ENCODE assay signal across 9 cellular contexts in the genomic region with DNA sequence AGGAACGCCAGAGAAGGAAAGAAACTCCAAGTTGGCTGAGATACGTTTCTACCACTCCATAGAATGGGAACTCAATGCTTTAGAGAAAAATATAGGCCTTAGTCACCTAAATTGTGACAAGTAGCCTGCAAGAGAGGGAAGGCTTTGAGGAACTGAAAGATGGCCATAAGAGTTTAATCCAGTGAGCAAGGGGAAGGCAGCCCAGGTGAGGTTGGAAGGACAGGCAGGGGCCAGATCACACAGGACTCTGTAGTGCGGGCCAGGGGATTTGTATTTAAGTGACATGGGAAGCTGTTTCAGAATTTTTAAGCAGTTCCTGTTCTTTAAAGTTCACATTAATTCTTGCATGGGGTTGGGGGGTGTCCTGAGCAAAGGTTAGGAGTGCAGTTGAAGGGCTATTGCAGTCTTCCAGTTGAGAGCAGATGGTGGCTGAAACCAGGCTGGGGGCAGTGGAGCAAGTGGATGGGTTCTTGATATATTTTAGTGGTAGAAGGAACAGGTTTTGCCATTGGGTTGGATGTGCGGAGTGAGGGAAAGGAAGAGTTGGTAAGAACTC.
DNase-seq lines count a peak whose midpoint lies in the region; ATAC-seq and TF ChIP-seq lines count a peak whose summit lies in the region.
"Had no signal": no experiment of that assay in that cellular context is flagged by ENCODE, and none has a peak within 500 bp of the region (broad histone marks: within the 10 kb centered on the region; RNA-seq: fewer than 3 reads in every experiment).

No MANE protein-coding gene starts in this region.

- no peaks in the 10 kb centered on the region for H3K9me2 ChIP-seq in MM.1S (replicated peaks; ENCODE audit: insufficient read depth, low read length)

- DNase-seq in MM.1S (no peak), prostate gland (ENCODE audit: low spot score) (no peak), D341Med (ENCODE audit: low spot score) (no peak), SW480 (ENCODE audit: low spot score) (no peak)
- no peak for DNase-seq in activated naive CD4-positive, alpha-beta T cell treated with anti-CD3 and anti-CD28 coated beads, Interleukin-2, amount 50 U/mL, for 16 hours

- H3K4me1 ChIP-seq in MM.1S (ENCODE audit: low read length), result peaks cover 17% of the 10 kb centered on the region
- H3K4me1 ChIP-seq in prostate gland (replicated peaks), result no peaks in the 10 kb centered on the region

- no peaks in the 10 kb centered on the region for H4K20me1 ChIP-seq in MM.1S (ENCODE audit: insufficient read depth, low read length)

- TF ChIP-seq CTCF in MM.1S (IDR thresholded peaks at IDR 0.05; ENCODE audit: low read length) (no peak), prostate gland (IDR thresholded peaks at IDR 0.05) (no peak)

- intact Hi-C loops in prostate gland (cut with DNase I), result no loop called here

- H3K27me3 ChIP-seq in MM.1S (replicated peaks; ENCODE audit: insufficient read depth, low read length) (no peaks in the 10 kb centered on the region), prostate gland (replicated peaks; ENCODE audit: insufficient read depth) (no peaks in the 10 kb centered on the region)

- peak overlapping the region; percentile 81 for H2AFZ ChIP-seq in MM.1S (ENCODE audit: low read length)

- H3K36me3 ChIP-seq in MM.1S (replicated peaks; ENCODE audit: insufficient read depth, low read length) (no peaks in the 10 kb centered on the region), prostate gland (no peaks in the 10 kb centered on the region)

- peak overlapping the region; percentile 83 for H3K4me2 ChIP-seq in MM.1S (ENCODE audit: low read depth, low read length)

- peak; percentile 32 for ATAC-seq in GM18868 (IDR thresholded peaks at IDR 0.05; ENCODE audit: unreplicated experiment)
- ATAC-seq in HG02610 (IDR thresholded peaks at IDR 0.05; ENCODE audit: unreplicated experiment), result peak; percentile 26

- H3K27ac ChIP-seq in MM.1S (ENCODE audit: low read length) (peak overlapping the region; percentile 59; the same call in 1 of the 2 replicates), skin epidermis (peak overlapping the region in 12 of 21 experiments; percentile 1 to 72 (median 44)), prostate gland (no peak overlapping the region)

- no peaks in the 10 kb centered on the region for H3K9me3 ChIP-seq in MM.1S (replicated peaks; ENCODE audit: insufficient read depth, low read length)
- no peaks in the 10 kb centered on the region for H3K9me3 ChIP-seq in prostate gland

- WGBS in prostate gland, result 91% methylated on average over 4 of the region's 4 CpGs

- H3K79me2 ChIP-seq in MM.1S (ENCODE audit: low read length), result no peaks in the 10 kb centered on the region

- no peak for TF ChIP-seq POLR2A in prostate gland (IDR thresholded peaks at IDR 0.05)

- peak overlapping the region; percentile 40 for H3K4me3 ChIP-seq in MM.1S (ENCODE audit: low read length)
- no peak overlapping the region for H3K4me3 ChIP-seq in skin epidermis
- no peak overlapping the region for H3K4me3 ChIP-seq in prostate gland
- H3K4me3 ChIP-seq: SK-N-MC had no signal

- H3F3A ChIP-seq in MM.1S (ENCODE audit: insufficient read depth, low read length), result no peaks in the 10 kb centered on the region

- H3K9ac ChIP-seq in MM.1S (ENCODE audit: low read length), result 0 out of 2 replicates have a peak overlapping the region, but pooled peaks have one; percentile 7

Comparison
In these comparisons a context has a peak if more than half of its experiments do, and no peak if none do; other contexts are left out.
1. H3K27ac ChIP-seq: peak in MM.1S (single experiment) and skin epidermis (12 of 21); none in prostate gland (0 of 2).